In the genomic region with DNA sequence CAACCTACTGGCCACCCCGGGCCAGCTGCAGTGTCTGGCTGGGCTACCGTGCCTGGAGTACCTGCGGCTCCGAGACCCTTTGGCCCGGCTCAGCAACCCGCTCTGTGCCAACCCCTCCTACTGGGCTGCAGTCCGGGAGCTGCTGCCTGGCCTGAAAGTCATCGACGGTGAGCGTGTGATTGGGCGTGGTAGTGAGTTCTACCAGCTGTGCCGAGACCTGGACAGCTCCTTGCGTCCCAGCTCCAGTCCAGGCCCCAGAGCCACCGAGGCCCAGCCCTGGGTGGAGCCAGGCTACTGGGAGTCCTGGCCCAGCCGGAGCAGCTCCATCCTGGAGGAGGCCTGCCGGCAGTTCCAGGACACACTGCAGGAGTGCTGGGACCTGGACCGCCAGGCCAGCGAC, we compare ENCODE assay signal across 25 cellular contexts. TPM values are rescaled to one million over a fixed set of nuclear protein-coding genes. Genes with fewer than 3 reads are reported as not detected.
"Had no signal": no experiment of that assay in that cellular context is flagged by ENCODE, and none has a peak within 500 bp of the region (broad histone marks: within the 10 kb centered on the region; RNA-seq: fewer than 3 reads in every experiment).

No MANE protein-coding gene starts in this region.

- H3K4me3 ChIP-seq: heart right ventricle, right atrium auricular region, skin epidermis, testis, upper lobe of left lung had no signal

- H3K27ac ChIP-seq: brain microvascular endothelial cell, heart right ventricle, right atrium auricular region, skin epidermis, testis had no signal

- H3K4me2 ChIP-seq: SK-N-SH had no signal

- H3K27ac Mint-ChIP-seq: activated CD4-positive, alpha-beta memory T cell treated with anti-CD3 and anti-CD28 coated beads for 36 hours; activated CD4-positive, alpha-beta T cell treated with anti-CD3 and anti-CD28 coated beads for 36 hours; dendritic cell treated with granulocyte-macrophage colony-stimulating factor and Interleukin-4, amounts not matched to agents 40 ng/mL and 50 ng/mL, for 4 days; progenitor cell of endocrine pancreas; T-helper 2 cell treated with Interferon-gamma antibody and Interleukin-4, amounts not matched to agents 5 μg/mL and 100 μg/mL, for 36 hours had no signal

- H3K9ac ChIP-seq: SK-N-SH had no signal

- H3K27me3 ChIP-seq: right atrium auricular region, testis had no signal

- H3K9me3 Mint-ChIP-seq: activated CD4-positive, alpha-beta memory T cell treated with anti-CD3 and anti-CD28 coated beads for 36 hours; dendritic cell treated with granulocyte-macrophage colony-stimulating factor and Interleukin-4, amounts not matched to agents 40 ng/mL and 50 ng/mL, for 4 days; nephron; T-helper 2 cell treated with Interferon-gamma antibody and Interleukin-4, amounts not matched to agents 5 μg/mL and 100 μg/mL, for 36 hours had no signal

- ATAC-seq: activated CD4-positive, alpha-beta T cell treated with anti-CD3 and anti-CD28 coated beads for 36 hours; esophagus mucosa; heart right ventricle had no signal

- H3K9me3 ChIP-seq: heart right ventricle, right atrium auricular region, SK-N-SH, testis, upper lobe of left lung had no signal

- H3K36me3 ChIP-seq: brain microvascular endothelial cell, right atrium auricular region had no signal

- H3K4me3 Mint-ChIP-seq: activated CD4-positive, alpha-beta memory T cell treated with anti-CD3 and anti-CD28 coated beads for 36 hours; activated CD4-positive, alpha-beta T cell treated with anti-CD3 and anti-CD28 coated beads for 36 hours; dendritic cell treated with granulocyte-macrophage colony-stimulating factor and Interleukin-4, amounts not matched to agents 40 ng/mL and 50 ng/mL, for 4 days; T-helper 2 cell treated with Interferon-gamma antibody and Interleukin-4, amounts not matched to agents 5 μg/mL and 100 μg/mL, for 36 hours had no signal

- FAIRE-seq: TTC549 had no signal

- DNase-seq: activated CD4-positive, alpha-beta memory T cell treated with anti-CD3 and anti-CD28 coated beads for 36 hours; activated CD4-positive, alpha-beta T cell treated with anti-CD3 and anti-CD28 coated beads for 36 hours; activated naive CD4-positive, alpha-beta T cell treated with Interleukin-2 at 50 U/mL for 16 hours; activated T-cell treated with anti-CD3 and anti-CD28 coated beads for 4 hours; anterior cingulate cortex; brain microvascular endothelial cell; cerebellar nuclear complex; effector CD8-positive, alpha-beta T cell; heart right ventricle; kidney glomerular epithelial cell; mesendoderm; occipital lobe; SK-N-SH; stimulated activated CD4-positive, alpha-beta T cell treated with anti-CD3 and anti-CD28 coated beads, Interleukin-15, amount 100 ng/mL, for 24 hours; stimulated activated CD4-positive, alpha-beta T cell treated with anti-CD3 and anti-CD28 coated beads, Interleukin-4, amount 100 ng/mL, for 1 hour; testis had no signal

RNA-seq across cellular contexts. Expression of a gene that starts 4.2 kb away (rescaled TPM):
- total RNA-seq: activated CD4-positive, alpha-beta memory T cell treated with anti-CD3 and anti-CD28 coated beads for 36 hours; activated CD4-positive, alpha-beta T cell treated with anti-CD3 and anti-CD28 coated beads for 36 hours had no signal
